1 cellular context compared by ENCODE assay signal in the genomic region with DNA sequence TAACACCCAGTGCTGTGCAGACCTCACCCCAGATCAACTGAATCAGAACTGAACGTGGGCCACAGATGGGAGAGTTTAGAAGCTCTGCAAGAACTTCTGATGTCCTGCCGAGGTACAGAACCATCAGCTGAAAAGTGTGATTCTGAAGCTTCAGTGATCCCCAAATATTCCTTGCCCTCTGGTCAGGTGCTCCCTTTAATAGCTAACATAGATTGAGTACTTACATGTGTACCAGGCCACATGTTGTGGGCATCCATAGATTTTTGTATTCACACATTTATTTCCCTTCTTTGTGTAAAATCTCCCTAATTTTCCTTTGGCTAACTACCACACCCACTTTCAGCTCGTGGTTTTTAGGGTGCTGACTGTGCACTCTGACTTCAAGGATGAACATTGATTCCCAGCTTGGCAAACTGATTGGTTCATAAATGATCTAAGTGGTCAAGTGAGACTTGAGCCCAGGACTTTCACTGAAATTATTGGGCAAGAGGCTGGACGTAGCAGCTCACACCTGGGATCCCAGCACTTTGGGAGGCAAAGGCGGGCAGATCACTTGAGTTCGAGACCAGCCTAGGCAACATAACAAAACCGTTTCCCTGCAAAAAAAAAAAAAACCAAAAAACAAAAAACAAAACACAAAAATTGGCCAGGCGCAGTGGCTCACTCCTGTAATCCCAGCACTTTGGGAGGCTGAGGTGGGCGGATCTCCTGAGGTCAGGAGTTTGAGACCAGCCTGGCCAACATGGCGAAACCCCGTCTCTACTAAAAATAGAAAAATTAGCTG.
TF ChIP-seq lines count a peak whose summit lies in the region.

No MANE protein-coding gene starts in this region.

TF ChIP-seq in K562, 482 proteins besides CTCF, POLR2A, EP300 and RAD21 (continued from another document):
- TF ChIP-seq, protein P1, sequence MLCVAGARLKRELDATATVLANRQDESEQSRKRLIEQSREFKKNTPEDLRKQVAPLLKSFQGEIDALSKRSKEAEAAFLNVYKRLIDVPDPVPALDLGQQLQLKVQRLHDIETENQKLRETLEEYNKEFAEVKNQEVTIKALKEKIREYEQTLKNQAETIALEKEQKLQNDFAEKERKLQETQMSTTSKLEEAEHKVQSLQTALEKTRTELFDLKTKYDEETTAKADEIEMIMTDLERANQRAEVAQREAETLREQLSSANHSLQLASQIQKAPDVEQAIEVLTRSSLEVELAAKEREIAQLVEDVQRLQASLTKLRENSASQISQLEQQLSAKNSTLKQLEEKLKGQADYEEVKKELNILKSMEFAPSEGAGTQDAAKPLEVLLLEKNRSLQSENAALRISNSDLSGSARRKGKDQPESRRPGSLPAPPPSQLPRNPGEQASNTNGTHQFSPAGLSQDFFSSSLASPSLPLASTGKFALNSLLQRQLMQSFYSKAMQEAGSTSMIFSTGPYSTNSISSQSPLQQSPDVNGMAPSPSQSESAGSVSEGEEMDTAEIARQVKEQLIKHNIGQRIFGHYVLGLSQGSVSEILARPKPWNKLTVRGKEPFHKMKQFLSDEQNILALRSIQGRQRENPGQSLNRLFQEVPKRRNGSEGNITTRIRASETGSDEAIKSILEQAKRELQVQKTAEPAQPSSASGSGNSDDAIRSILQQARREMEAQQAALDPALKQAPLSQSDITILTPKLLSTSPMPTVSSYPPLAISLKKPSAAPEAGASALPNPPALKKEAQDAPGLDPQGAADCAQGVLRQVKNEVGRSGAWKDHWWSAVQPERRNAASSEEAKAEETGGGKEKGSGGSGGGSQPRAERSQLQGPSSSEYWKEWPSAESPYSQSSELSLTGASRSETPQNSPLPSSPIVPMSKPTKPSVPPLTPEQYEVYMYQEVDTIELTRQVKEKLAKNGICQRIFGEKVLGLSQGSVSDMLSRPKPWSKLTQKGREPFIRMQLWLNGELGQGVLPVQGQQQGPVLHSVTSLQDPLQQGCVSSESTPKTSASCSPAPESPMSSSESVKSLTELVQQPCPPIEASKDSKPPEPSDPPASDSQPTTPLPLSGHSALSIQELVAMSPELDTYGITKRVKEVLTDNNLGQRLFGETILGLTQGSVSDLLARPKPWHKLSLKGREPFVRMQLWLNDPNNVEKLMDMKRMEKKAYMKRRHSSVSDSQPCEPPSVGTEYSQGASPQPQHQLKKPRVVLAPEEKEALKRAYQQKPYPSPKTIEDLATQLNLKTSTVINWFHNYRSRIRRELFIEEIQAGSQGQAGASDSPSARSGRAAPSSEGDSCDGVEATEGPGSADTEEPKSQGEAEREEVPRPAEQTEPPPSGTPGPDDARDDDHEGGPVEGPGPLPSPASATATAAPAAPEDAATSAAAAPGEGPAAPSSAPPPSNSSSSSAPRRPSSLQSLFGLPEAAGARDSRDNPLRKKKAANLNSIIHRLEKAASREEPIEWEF (CRISPR knock-in tag; IDR thresholded peaks at IDR 0.05): no peak
